ENCODE assay signal across 24 cellular contexts in genomic region chr11:35856756-35857155, GRCh38.
DNase-seq lines count a peak whose midpoint lies in the region; ATAC-seq and TF ChIP-seq lines count a peak whose summit lies in the region.
"Had no signal": no experiment of that assay in that cellular context is flagged by ENCODE, and none has a peak within 500 bp of the region (broad histone marks: within the 10 kb centered on the region; RNA-seq: fewer than 3 reads in every experiment).

No MANE protein-coding gene starts in this region.

- in situ Hi-C loops in G401 (cut with HindIII; ENCODE audit: low sequenced_read_pairs) = no loop called here

- no peak for TF ChIP-seq CTCF in esophagus muscularis mucosa (IDR thresholded peaks at IDR 0.05)

- no peaks in the 10 kb centered on the region for H3K36me3 ChIP-seq in esophagus muscularis mucosa

- no peak overlapping the region for H3K27ac ChIP-seq in esophagus muscularis mucosa (replicated peaks in 1 of 4)
- H3K27ac ChIP-seq: GM23248 had no signal

- peaks cover 0 to 11% (median 2%) of the 10 kb centered on the region in 4 donors for H3K4me1 ChIP-seq in esophagus muscularis mucosa

- intact Hi-C loops in esophagus muscularis mucosa (cut with DNase I) = no loop called here

- DNase-seq in G401 (ENCODE audit: low spot score) (peak; percentile 95), LHCN-M2 (ENCODE audit: low read depth) (peak; percentile 53), NCI-H69 (lab: John Stamatoyannopoulos, UW) (peak; percentile 49), esophagus muscularis mucosa (ENCODE audit: extremely low spot score) (peak; percentile 55)
- DNase-seq: CD4-positive, alpha-beta memory T cell; COR-L47; DMS79; EL; GF-D8; GM23248; H9; Kasumi-1; MV-4-11; NCI-H1105 treated with DMSO at 0.1 percent for 48 hours; NCI-H1694 treated with DMSO at 0.1 percent for 48 hours; NCI-H510A; NCI-H82; Right ventricle myocardium superior; RPMI8226; T-cell had no signal

- H3K27me3 ChIP-seq in esophagus muscularis mucosa = no peaks in the 10 kb centered on the region

- TF ChIP-seq POLR2A in esophagus muscularis mucosa (IDR thresholded peaks at IDR 0.05; ENCODE audit: low read depth) = no peak

- ATAC-seq in HG02981 (IDR thresholded peaks at IDR 0.05; ENCODE audit: unreplicated experiment) (no peak), GM21381 (IDR thresholded peaks at IDR 0.05; ENCODE audit: unreplicated experiment) (no peak), HG03139 (IDR thresholded peaks at IDR 0.05; ENCODE audit: unreplicated experiment) (no peak)
- ATAC-seq: K562, T-cell had no signal

- H3K4me3 ChIP-seq in esophagus muscularis mucosa = no peak overlapping the region
- H3K4me3 ChIP-seq: GM23248, K562 had no signal

- TF ChIP-seq EP300 in esophagus muscularis mucosa (IDR thresholded peaks at IDR 0.05) = no peak

- H3K9me3 ChIP-seq in esophagus muscularis mucosa = no peaks in the 10 kb centered on the region
